Comparison of ENCODE assay signal across 14 cellular contexts in genomic region chr15:80317389-80318169, GRCh38.
DNase-seq lines count a peak whose midpoint lies in the region; ATAC-seq, FAIRE-seq and TF ChIP-seq lines count a peak whose summit lies in the region.
"Had no signal": no experiment of that assay in that cellular context is flagged by ENCODE, and none has a peak within 500 bp of the region (broad histone marks: within the 10 kb centered on the region; RNA-seq: fewer than 3 reads in every experiment).

No MANE protein-coding gene starts in this region.

- in situ Hi-C loops in K562 (cut with MboI): no loop called here

- no peaks in the 10 kb centered on the region for H3K9me2 ChIP-seq in hepatocyte (replicated peaks; ENCODE audit: insufficient read depth)

- no peaks in the 10 kb centered on the region for H4K20me1 ChIP-seq in K562 (replicated peaks; ENCODE audit: control insufficient read depth, insufficient read depth, low read length)
- no peaks in the 10 kb centered on the region for H4K20me1 ChIP-seq in hepatocyte (ENCODE audit: insufficient read depth, poor library complexity, severe bottlenecking)

- no peak overlapping the region for H3K4me3 ChIP-seq in A549
- no peak overlapping the region for H3K4me3 ChIP-seq in K562
- no peak overlapping the region for H3K4me3 ChIP-seq in hepatocyte
- no peak overlapping the region for H3K4me3 ChIP-seq in CD8-positive, alpha-beta T cell (ENCODE audit: low read depth, low read length)
- H3K4me3 ChIP-seq: esophagus squamous epithelium had no signal

- H3K36me3 Mint-ChIP-seq in CD8-positive, alpha-beta T cell: no peaks in the 10 kb centered on the region
- H3K36me3 Mint-ChIP-seq: CD8-positive, alpha-beta memory T cell had no signal

- TF ChIP-seq EP300 in A549 (IDR thresholded peaks at IDR 0.05): no peak
- TF ChIP-seq EP300 in K562 (IDR thresholded peaks at IDR 0.05; ENCODE audit: low read length): no peak

- H3K27me3 ChIP-seq in K562 (ENCODE audit: control insufficient read depth in 2 of 2, insufficient read depth in 2 of 2, low read length in 2 of 2) (peaks cover 2 to 8% of the 10 kb centered on the region in 2 experiments; a peak in 2 of 5 replicates), hepatocyte (no peaks in the 10 kb centered on the region)
- no peaks in the 10 kb centered on the region for H3K27me3 ChIP-seq in CD8-positive, alpha-beta T cell (ENCODE audit: insufficient read depth, low read length)

- no peaks in the 10 kb centered on the region for H3K9me1 ChIP-seq in K562 (ENCODE audit: control insufficient read depth, insufficient read depth, low read length)

- H2AFZ ChIP-seq in K562 (ENCODE audit: low read depth, low read length): no peak overlapping the region
- H2AFZ ChIP-seq in hepatocyte: no peak overlapping the region

- H3K4me1 ChIP-seq in A549 (no peaks in the 10 kb centered on the region), K562 (replicated peaks in 1 of 2; ENCODE audit: control insufficient read depth in 2 of 2, insufficient read depth in 2 of 2, low read length in 2 of 2) (no peaks in the 10 kb centered on the region), hepatocyte (ENCODE audit: insufficient read depth) (no peaks in the 10 kb centered on the region)
- no peaks in the 10 kb centered on the region for H3K4me1 ChIP-seq in CD8-positive, alpha-beta T cell (ENCODE audit: insufficient read depth, low read length)
- H3K4me1 ChIP-seq: esophagus squamous epithelium had no signal

- H3K36me3 ChIP-seq in K562 (ENCODE audit: control insufficient read depth, insufficient read depth, low read length): no peaks in the 10 kb centered on the region
- no peaks in the 10 kb centered on the region for H3K36me3 ChIP-seq in hepatocyte (replicated peaks; ENCODE audit: insufficient read depth, low read depth)
- H3K36me3 ChIP-seq in CD8-positive, alpha-beta T cell (ENCODE audit: insufficient read depth, low read length): no peaks in the 10 kb centered on the region
- H3K36me3 ChIP-seq: esophagus squamous epithelium had no signal

- H3K9ac ChIP-seq in K562 (ENCODE audit: insufficient read depth in 1 of 2, low read depth in 2 of 2, low read length in 2 of 2): no peak overlapping the region

- no TSS peak for BruUV-seq in K562 (replicated peaks; lab: Mats Ljungman, UMichigan)

- 51% methylated on average over 8 of the region's 8 CpGs for WGBS in A549 (ENCODE audit: missing lambda C conversion rate)
- 10% methylated on average over 7 of the region's 8 CpGs for WGBS in K562 (ENCODE audit: insufficient coverage, low coverage, missing lambda C conversion rate)
- 86% methylated on average over 8 of the region's 8 CpGs for WGBS in hepatocyte (ENCODE audit: low lambda C conversion rate, missing lambda C conversion rate)

- no peak for FAIRE-seq in A549 (lab: Jason Lieb, UNC)
- FAIRE-seq in K562 (lab: Jason Lieb, UNC): peak; percentile 46

- no peaks in the 10 kb centered on the region for H3K9me3 Mint-ChIP-seq in CD8-positive, alpha-beta T cell
- H3K9me3 Mint-ChIP-seq: CD8-positive, alpha-beta memory T cell had no signal

- H3K27ac Mint-ChIP-seq in CD8-positive, alpha-beta T cell: no peak overlapping the region

- TF ChIP-seq POLR2A in A549 (IDR thresholded peaks at IDR 0.05; ENCODE audit: low read length) (no peak), K562 (conservative IDR thresholded peaks at IDR 0.05) (no peak)

- POLR2A ChIA-PET in A549 (lab: Yijun Ruan, JAX): no interaction called here
- POLR2A ChIA-PET in K562 (lab: Yijun Ruan, JAX): interaction anchor here (0.6 to 1.2 kb wide), 4 partner anchors 9 to 1009 kb away, joined by 3 read pairs; no protein-coding TSS in a partner anchor
- POLR2A ChIA-PET in CD8-positive, alpha-beta T cell (lab: Charles Lee): no interaction called here

- no peaks in the 10 kb centered on the region for H3K4me1 Mint-ChIP-seq in CD8-positive, alpha-beta T cell (ENCODE audit: low read depth)
- H3K4me1 Mint-ChIP-seq: CD8-positive, alpha-beta memory T cell had no signal

- H3K79me2 ChIP-seq in K562 (ENCODE audit: control insufficient read depth, insufficient read depth, low read length): no peaks in the 10 kb centered on the region
- H3K79me2 ChIP-seq in hepatocyte: no peaks in the 10 kb centered on the region

- no peak for TF ChIP-seq CTCF in A549 (IDR thresholded peaks at IDR 0.05)
- no peak for TF ChIP-seq CTCF in K562 (IDR thresholded peaks at IDR 0.05 in 2 of 3, conservative IDR thresholded peaks at IDR 0.05 in 1 of 3; ENCODE audit: insufficient read depth in 2 of 3, low read depth in 1 of 3, low read length in 3 of 3)
- no peak for TF ChIP-seq CTCF in hepatocyte (IDR thresholded peaks at IDR 0.05; ENCODE audit: poor library complexity)
- TF ChIP-seq CTCF in CD8-positive, alpha-beta T cell (IDR thresholded peaks at IDR 0.05): no peak

- H3K27ac ChIP-seq in A549: no peak overlapping the region; a peak in 1 of 6 replicates
- H3K27ac ChIP-seq in K562 (ENCODE audit: extremely low read depth, low read depth, low read length): no peak overlapping the region; the same call in 2 of the 3 replicates
- H3K27ac ChIP-seq in hepatocyte: peak overlapping the region; percentile 45
- H3K27ac ChIP-seq in CD8-positive, alpha-beta T cell (ENCODE audit: low read depth, low read length): no peak overlapping the region
- H3K27ac ChIP-seq: esophagus squamous epithelium had no signal

- CTCF ChIA-PET in A549 (lab: Yijun Ruan, JAX): interaction anchor here (1.3 to 1.4 kb wide), 2 partner anchors 20 to 937 kb away, joined by 3 to 4 read pairs; no protein-coding TSS in a partner anchor
- CTCF ChIA-PET in K562 (lab: Yijun Ruan, JAX; ENCODE audit: low intra/inter-chr PET ratio): no interaction called here
- CTCF ChIA-PET in CD8-positive, alpha-beta T cell (lab: Charles Lee): no interaction called here

- intact Hi-C loops in K562 (cut with micrococcal nuclease): no loop called here
- intact Hi-C loops in CD8-positive, alpha-beta T cell (cut with DNase I, micrococcal nuclease): no loop called here

- TF ChIP-seq RAD21 in A549 (conservative IDR thresholded peaks at IDR 0.05 in 1 of 2, IDR thresholded peaks at IDR 0.05 in 1 of 2) (no peak), K562 (CRISPR knock-in tag; conservative IDR thresholded peaks at IDR 0.05 in 1 of 2, IDR thresholded peaks at IDR 0.05 in 1 of 2) (no peak; a peak in 1 of 4 replicates)

- H3K27me3 Mint-ChIP-seq in CD8-positive, alpha-beta T cell (ENCODE audit: low read depth): peaks cover 25% of the 10 kb centered on the region

- no peak overlapping the region for H3K4me3 Mint-ChIP-seq in CD8-positive, alpha-beta T cell
- H3K4me3 Mint-ChIP-seq: CD8-positive, alpha-beta memory T cell had no signal

- DNase-seq in A549 (ENCODE audit: low read depth in 1 of 2, low spot score in 1 of 2): peak in 1 of 2 experiments; percentile 42
- DNase-seq in K562 (ENCODE audit: extremely low read depth in 1 of 4, low spot score in 3 of 4): peak in 2 of 4 experiments; percentile 17 to 25
- peak; percentile 35 for DNase-seq in hepatocyte (ENCODE audit: low spot score)
- DNase-seq in NCI-H526 treated with DMSO at 0.1 percent for 48 hours (lab: John Stamatoyannopoulos, UW): no peak
- no peak for DNase-seq in NCI-H524 treated with DMSO at 0.1 percent for 48 hours (lab: John Stamatoyannopoulos, UW)
- DNase-seq in CD8-positive, alpha-beta T cell: no peak
- DNase-seq: activated effector memory CD4-positive, alpha-beta T cell treated with Interleukin-2 at 50 U/mL for 16 hours; CD8-positive, alpha-beta memory T cell; esophagus squamous epithelium; NCI-H1417; occipital lobe; T-helper 2 cell had no signal

- ATAC-seq in A549 (peak; percentile 58 to 67), HG03045 (IDR thresholded peaks at IDR 0.05; ENCODE audit: unreplicated experiment) (peak; percentile 37), K562 (peak; percentile 79), HG02981 (IDR thresholded peaks at IDR 0.05; ENCODE audit: unreplicated experiment) (no peak)
- no peak for ATAC-seq in CD8-positive, alpha-beta T cell

- H3K4me2 ChIP-seq in A549: peak overlapping the region; percentile 2; the same call in 1 of the 3 replicates
- peak overlapping the region; percentile 21; the same call in 1 of the 2 replicates for H3K4me2 ChIP-seq in K562 (ENCODE audit: insufficient read depth, low read length)
- H3K4me2 ChIP-seq in hepatocyte: no peak overlapping the region

- H3K9me3 ChIP-seq in A549 (no peaks in the 10 kb centered on the region), K562 (replicated peaks; ENCODE audit: control insufficient read depth, insufficient read depth, low read depth, low read length) (no peaks in the 10 kb centered on the region), hepatocyte (ENCODE audit: low read depth) (no peaks in the 10 kb centered on the region)
- no peaks in the 10 kb centered on the region for H3K9me3 ChIP-seq in CD8-positive, alpha-beta T cell (ENCODE audit: low read length)
- H3K9me3 ChIP-seq: esophagus squamous epithelium had no signal

TF ChIP-seq in A549, 52 proteins besides CTCF, POLR2A, EP300 and RAD21:
- TF ChIP-seq CEBPB (IDR thresholded peaks at IDR 0.05) (peak in 1 of 2 experiments; percentile 43; a peak in 1 of 4 replicates), RFX5 (IDR thresholded peaks at IDR 0.05) (no peak), TP53 (CRISPR knock-in tag; IDR thresholded peaks at IDR 0.05) (no peak), NR3C1 (IDR thresholded peaks at IDR 0.05) (no peak)
- TF ChIP-seq, protein P1, sequence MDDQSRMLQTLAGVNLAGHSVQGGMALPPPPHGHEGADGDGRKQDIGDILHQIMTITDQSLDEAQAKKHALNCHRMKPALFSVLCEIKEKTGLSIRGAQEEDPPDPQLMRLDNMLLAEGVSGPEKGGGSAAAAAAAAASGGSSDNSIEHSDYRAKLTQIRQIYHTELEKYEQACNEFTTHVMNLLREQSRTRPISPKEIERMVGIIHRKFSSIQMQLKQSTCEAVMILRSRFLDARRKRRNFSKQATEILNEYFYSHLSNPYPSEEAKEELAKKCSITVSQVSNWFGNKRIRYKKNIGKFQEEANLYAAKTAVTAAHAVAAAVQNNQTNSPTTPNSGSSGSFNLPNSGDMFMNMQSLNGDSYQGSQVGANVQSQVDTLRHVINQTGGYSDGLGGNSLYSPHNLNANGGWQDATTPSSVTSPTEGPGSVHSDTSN (IDR thresholded peaks at IDR 0.05): no peak

TF ChIP-seq in K562, 482 proteins besides CTCF, POLR2A, EP300 and RAD21 (continues in another document):
- TF ChIP-seq, protein P2, sequence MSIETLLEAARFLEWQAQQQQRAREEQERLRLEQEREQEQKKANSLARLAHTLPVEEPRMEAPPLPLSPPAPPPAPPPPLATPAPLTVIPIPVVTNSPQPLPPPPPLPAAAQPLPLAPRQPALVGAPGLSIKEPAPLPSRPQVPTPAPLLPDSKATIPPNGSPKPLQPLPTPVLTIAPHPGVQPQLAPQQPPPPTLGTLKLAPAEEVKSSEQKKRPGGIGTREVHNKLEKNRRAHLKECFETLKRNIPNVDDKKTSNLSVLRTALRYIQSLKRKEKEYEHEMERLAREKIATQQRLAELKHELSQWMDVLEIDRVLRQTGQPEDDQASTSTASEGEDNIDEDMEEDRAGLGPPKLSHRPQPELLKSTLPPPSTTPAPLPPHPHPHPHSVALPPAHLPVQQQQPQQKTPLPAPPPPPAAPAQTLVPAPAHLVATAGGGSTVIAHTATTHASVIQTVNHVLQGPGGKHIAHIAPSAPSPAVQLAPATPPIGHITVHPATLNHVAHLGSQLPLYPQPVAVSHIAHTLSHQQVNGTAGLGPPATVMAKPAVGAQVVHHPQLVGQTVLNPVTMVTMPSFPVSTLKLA (conservative IDR thresholded peaks at IDR 0.05): no peak
- no peak for TF ChIP-seq NR2C2 (CRISPR knock-in tag; IDR thresholded peaks at IDR 0.05)
- peak; percentile 44; the same call in 1 of the 2 replicates for TF ChIP-seq NR2C2 (tag; IDR thresholded peaks at IDR 0.05)
- TF ChIP-seq HDAC6 (IDR thresholded peaks at IDR 0.05; ENCODE audit: low read depth, low read length): no peak

Comparison
In these comparisons a context has a peak if more than half of its experiments do, and no peak if none do; other contexts are left out.
1. ATAC-seq: peak in A549 (2 of 2), HG03045 (single experiment) and K562 (single experiment); none in HG02981 (single experiment) and CD8-positive, alpha-beta T cell (single experiment).